Comparison of ENCODE assay signal across 1 cellular context in the genomic region with DNA sequence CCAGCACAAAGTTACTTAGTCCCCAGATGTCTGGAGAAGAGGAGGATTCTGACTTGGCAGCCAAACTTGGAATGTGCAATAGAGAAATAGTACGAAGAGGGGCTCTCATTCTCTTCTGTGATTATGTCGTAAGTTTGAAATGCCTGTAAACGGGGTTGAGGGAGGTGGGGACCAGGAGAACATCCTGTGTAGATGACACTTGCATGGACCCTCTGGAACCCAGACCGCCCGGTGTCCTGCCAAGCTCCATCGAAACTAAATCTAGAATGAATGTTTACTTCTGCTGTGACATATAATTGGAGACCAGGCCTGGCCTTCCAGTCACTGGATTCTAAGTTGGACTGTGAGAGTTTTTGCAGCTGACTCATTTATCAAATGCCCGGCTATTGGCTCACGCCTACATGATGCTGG.
TF ChIP-seq lines count a peak whose summit lies in the region.

No MANE protein-coding gene starts in this region.

TF ChIP-seq in K562, 482 proteins besides CTCF, POLR2A, EP300 and RAD21 (continued from another document):
- TF ChIP-seq, protein P1, sequence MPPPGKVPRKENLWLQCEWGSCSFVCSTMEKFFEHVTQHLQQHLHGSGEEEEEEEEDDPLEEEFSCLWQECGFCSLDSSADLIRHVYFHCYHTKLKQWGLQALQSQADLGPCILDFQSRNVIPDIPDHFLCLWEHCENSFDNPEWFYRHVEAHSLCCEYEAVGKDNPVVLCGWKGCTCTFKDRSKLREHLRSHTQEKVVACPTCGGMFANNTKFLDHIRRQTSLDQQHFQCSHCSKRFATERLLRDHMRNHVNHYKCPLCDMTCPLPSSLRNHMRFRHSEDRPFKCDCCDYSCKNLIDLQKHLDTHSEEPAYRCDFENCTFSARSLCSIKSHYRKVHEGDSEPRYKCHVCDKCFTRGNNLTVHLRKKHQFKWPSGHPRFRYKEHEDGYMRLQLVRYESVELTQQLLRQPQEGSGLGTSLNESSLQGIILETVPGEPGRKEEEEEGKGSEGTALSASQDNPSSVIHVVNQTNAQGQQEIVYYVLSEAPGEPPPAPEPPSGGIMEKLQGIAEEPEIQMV (tag; conservative IDR thresholded peaks at IDR 0.05; ENCODE audit: low read depth): no peak
- TF ChIP-seq PYGO2 (tag; IDR thresholded peaks at IDR 0.05) (no peak), ZNF174 (CRISPR knock-in tag; IDR thresholded peaks at IDR 0.05) (no peak), XRCC3 (IDR thresholded peaks at IDR 0.05) (no peak), POLR2AphosphoS2 (IDR thresholded peaks at IDR 0.05; ENCODE audit: low read length) (no peak), MAFG (tag; conservative IDR thresholded peaks at IDR 0.05) (no peak), ZSCAN32 (CRISPR knock-in tag; IDR thresholded peaks at IDR 0.05) (no peak), GABPB1 (CRISPR knock-in tag; IDR thresholded peaks at IDR 0.05) (no peak), TRIM24 (IDR thresholded peaks at IDR 0.05) (no peak), TAF9B (IDR thresholded peaks at IDR 0.05; ENCODE audit: partially characterized antibody) (no peak), NCOA4 (IDR thresholded peaks at IDR 0.05; ENCODE audit: partially characterized antibody) (no peak)
- TF ChIP-seq, protein P2, sequence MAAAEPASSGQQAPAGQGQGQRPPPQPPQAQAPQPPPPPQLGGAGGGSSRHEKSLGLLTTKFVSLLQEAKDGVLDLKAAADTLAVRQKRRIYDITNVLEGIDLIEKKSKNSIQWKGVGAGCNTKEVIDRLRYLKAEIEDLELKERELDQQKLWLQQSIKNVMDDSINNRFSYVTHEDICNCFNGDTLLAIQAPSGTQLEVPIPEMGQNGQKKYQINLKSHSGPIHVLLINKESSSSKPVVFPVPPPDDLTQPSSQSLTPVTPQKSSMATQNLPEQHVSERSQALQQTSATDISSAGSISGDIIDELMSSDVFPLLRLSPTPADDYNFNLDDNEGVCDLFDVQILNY (CRISPR knock-in tag; IDR thresholded peaks at IDR 0.05): no peak
- TF ChIP-seq, protein P3, sequence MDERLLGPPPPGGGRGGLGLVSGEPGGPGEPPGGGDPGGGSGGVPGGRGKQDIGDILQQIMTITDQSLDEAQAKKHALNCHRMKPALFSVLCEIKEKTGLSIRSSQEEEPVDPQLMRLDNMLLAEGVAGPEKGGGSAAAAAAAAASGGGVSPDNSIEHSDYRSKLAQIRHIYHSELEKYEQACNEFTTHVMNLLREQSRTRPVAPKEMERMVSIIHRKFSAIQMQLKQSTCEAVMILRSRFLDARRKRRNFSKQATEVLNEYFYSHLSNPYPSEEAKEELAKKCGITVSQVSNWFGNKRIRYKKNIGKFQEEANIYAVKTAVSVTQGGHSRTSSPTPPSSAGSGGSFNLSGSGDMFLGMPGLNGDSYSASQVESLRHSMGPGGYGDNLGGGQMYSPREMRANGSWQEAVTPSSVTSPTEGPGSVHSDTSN (CRISPR knock-in tag; IDR thresholded peaks at IDR 0.05; ENCODE audit: low read depth): no peak
- TF ChIP-seq, protein P3 (tag; conservative IDR thresholded peaks at IDR 0.05; ENCODE audit: low read depth): no peak
- TF ChIP-seq, protein P4, sequence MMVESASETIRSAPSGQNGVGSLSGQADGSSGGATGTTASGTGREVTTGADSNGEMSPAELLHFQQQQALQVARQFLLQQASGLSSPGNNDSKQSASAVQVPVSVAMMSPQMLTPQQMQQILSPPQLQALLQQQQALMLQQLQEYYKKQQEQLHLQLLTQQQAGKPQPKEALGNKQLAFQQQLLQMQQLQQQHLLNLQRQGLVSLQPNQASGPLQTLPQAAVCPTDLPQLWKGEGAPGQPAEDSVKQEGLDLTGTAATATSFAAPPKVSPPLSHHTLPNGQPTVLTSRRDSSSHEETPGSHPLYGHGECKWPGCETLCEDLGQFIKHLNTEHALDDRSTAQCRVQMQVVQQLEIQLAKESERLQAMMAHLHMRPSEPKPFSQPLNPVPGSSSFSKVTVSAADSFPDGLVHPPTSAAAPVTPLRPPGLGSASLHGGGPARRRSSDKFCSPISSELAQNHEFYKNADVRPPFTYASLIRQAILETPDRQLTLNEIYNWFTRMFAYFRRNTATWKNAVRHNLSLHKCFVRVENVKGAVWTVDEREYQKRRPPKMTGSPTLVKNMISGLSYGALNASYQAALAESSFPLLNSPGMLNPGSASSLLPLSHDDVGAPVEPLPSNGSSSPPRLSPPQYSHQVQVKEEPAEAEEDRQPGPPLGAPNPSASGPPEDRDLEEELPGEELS (CRISPR knock-in tag; IDR thresholded peaks at IDR 0.05; ENCODE audit: borderline replicate concordance): no peak
- TF ChIP-seq, protein P5, sequence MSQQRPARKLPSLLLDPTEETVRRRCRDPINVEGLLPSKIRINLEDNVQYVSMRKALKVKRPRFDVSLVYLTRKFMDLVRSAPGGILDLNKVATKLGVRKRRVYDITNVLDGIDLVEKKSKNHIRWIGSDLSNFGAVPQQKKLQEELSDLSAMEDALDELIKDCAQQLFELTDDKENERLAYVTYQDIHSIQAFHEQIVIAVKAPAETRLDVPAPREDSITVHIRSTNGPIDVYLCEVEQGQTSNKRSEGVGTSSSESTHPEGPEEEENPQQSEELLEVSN (IDR thresholded peaks at IDR 0.05; ENCODE audit: borderline replicate concordance in 1 of 2, extremely low read depth in 1 of 2, insufficient read depth in 1 of 2, insufficient read length in 1 of 2, low read depth in 1 of 2, low read length in 1 of 2, poor library complexity in 1 of 2, severe bottlenecking in 1 of 2): no peak
- TF ChIP-seq, protein P6, sequence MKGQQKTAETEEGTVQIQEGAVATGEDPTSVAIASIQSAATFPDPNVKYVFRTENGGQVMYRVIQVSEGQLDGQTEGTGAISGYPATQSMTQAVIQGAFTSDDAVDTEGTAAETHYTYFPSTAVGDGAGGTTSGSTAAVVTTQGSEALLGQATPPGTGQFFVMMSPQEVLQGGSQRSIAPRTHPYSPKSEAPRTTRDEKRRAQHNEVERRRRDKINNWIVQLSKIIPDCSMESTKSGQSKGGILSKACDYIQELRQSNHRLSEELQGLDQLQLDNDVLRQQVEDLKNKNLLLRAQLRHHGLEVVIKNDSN (CRISPR knock-in tag; IDR thresholded peaks at IDR 0.05): no peak
